29 cellular contexts compared by ENCODE assay signal in genomic region chr11:74756571-74756970, GRCh38. TPM values are rescaled to one million over a fixed set of nuclear protein-coding genes. Genes with fewer than 3 reads are reported as not detected.
"Had no signal": no experiment of that assay in that cellular context is flagged by ENCODE, and none has a peak within 500 bp of the region (broad histone marks: within the 10 kb centered on the region; RNA-seq: fewer than 3 reads in every experiment).

No MANE protein-coding gene starts in this region.

- H3K27me3 ChIP-seq: ascending aorta, Peyer's patch, SJSA1 had no signal

- H3K4me3 ChIP-seq: ascending aorta, Peyer's patch, SJSA1 had no signal

- H3K27ac Mint-ChIP-seq: activated B cell treated with CpG ODN at 0.5 μM for 24 hours; activated CD4-positive, alpha-beta T cell treated with anti-CD3 and anti-CD28 coated beads, Interleukin-2, amount 10 ng/mL, durations not matched to agents 24 days and 14 days; activated CD8-positive, alpha-beta memory T cell treated with anti-CD3 and anti-CD28 coated beads, Interleukin-2, amount 10 ng/mL, durations not matched to agents 7 days and 5 days; activated naive CD4-positive, alpha-beta T cell treated with anti-CD3 and anti-CD28 coated beads, Interleukin-2, amount 50 U/mL, for 24 hours; activated T-cell treated with anti-CD3 and anti-CD28 coated beads, Interleukin-2, amount 50 U/mL, for 24 hours; activated T-helper 1 cell treated with anti-CD3 and anti-CD28 coated beads, Interleukin-12 subunit alpha, Interleukin-12 subunit beta, Interleukin-2, Interleukin-4 antibody, amounts not matched to agents 30 ng/mL and 10 ng/mL and 1 ng/mL, durations not matched to agents 14 hours and 24 hours and 36 hours; brain; T-helper 1 cell treated with Interleukin-12 subunit alpha and Interleukin-12 subunit beta and Interleukin-4 antibody, amounts not matched to agents 30 μg/mL and 1 μg/mL, for 36 hours had no signal

- H3K27me3 Mint-ChIP-seq: activated B cell treated with CpG ODN at 0.5 μM for 24 hours; activated CD4-positive, alpha-beta T cell treated with anti-CD3 and anti-CD28 coated beads, Interleukin-2, amount 10 ng/mL, durations not matched to agents 24 days and 14 days; activated CD8-positive, alpha-beta memory T cell treated with anti-CD3 and anti-CD28 coated beads, Interleukin-2, amount 10 ng/mL, durations not matched to agents 7 days and 5 days; activated naive CD4-positive, alpha-beta T cell treated with anti-CD3 and anti-CD28 coated beads, Interleukin-2, amount 50 U/mL, for 24 hours; activated T-cell treated with anti-CD3 and anti-CD28 coated beads, Interleukin-2, amount 50 U/mL, for 24 hours; central memory CD8-positive, alpha-beta T cell had no signal

- H3K27ac ChIP-seq: ascending aorta, Peyer's patch, RWPE1, SJSA1 had no signal

- H3K9me3 Mint-ChIP-seq: activated naive CD4-positive, alpha-beta T cell treated with anti-CD3 and anti-CD28 coated beads, Interleukin-2, amount 50 U/mL, for 24 hours; central memory CD8-positive, alpha-beta T cell had no signal

- H3K36me3 ChIP-seq: ascending aorta, Peyer's patch, SJSA1 had no signal

- ATAC-seq: activated CD8-positive, alpha-beta memory T cell treated with anti-CD3 and anti-CD28 coated beads, Interleukin-2, amount 10 ng/mL, durations not matched to agents 7 days and 5 days; SK-N-SH treated with all-trans-retinoic acid at 6 μM for 48 hours had no signal

- DNase-seq: activated B cell treated with CpG ODN at 0.5 μM for 24 hours; activated CD4-positive, alpha-beta T cell treated with anti-CD3 and anti-CD28 coated beads for 1 hour; activated CD4-positive, alpha-beta T cell treated with anti-CD3 and anti-CD28 coated beads, Interleukin-2, amount 10 ng/mL, durations not matched to agents 24 days and 14 days; activated CD4-positive, alpha-beta T cell treated with anti-CD3 and anti-CD28 coated beads, Interleukin-2, amount 50 U/mL, for 48 hours; activated CD8-positive, alpha-beta memory T cell treated with anti-CD3 and anti-CD28 coated beads, Interleukin-2, amount 10 ng/mL, durations not matched to agents 7 days and 5 days; activated effector memory CD4-positive, alpha-beta T cell treated with Interleukin-2 at 50 U/mL for 16 hours; activated naive CD4-positive, alpha-beta T cell; activated T-cell treated with anti-CD3 and anti-CD28 coated beads, Interleukin-2, amount 50 U/mL, for 24 hours; amniotic stem cell; Karpas-422; MM.1S; NCI-H1105; NCI-H1436; NCI-H1694 treated with DMSO at 0.1 percent for 48 hours; NCI-H2029 treated with DMSO at 0.1 percent for 48 hours; NCI-H510A treated with DMSO at 0.1 percent for 48 hours; Peyer's patch; SHP77; SW 1271; T-helper 9 cell had no signal

- H3K9me3 ChIP-seq: ascending aorta, Peyer's patch, SJSA1 had no signal

- H3K4me3 Mint-ChIP-seq: activated B cell treated with CpG ODN at 0.5 μM for 24 hours; activated CD4-positive, alpha-beta T cell treated with anti-CD3 and anti-CD28 coated beads, Interleukin-2, amount 10 ng/mL, durations not matched to agents 24 days and 14 days; activated CD8-positive, alpha-beta memory T cell treated with anti-CD3 and anti-CD28 coated beads, Interleukin-2, amount 10 ng/mL, durations not matched to agents 7 days and 5 days; activated naive CD4-positive, alpha-beta T cell treated with anti-CD3 and anti-CD28 coated beads, Interleukin-2, amount 50 U/mL, for 24 hours; activated T-cell treated with anti-CD3 and anti-CD28 coated beads, Interleukin-2, amount 50 U/mL, for 24 hours; activated T-helper 1 cell treated with anti-CD3 and anti-CD28 coated beads, Interleukin-12 subunit alpha, Interleukin-12 subunit beta, Interleukin-2, Interleukin-4 antibody, amounts not matched to agents 30 ng/mL and 10 ng/mL and 1 ng/mL, durations not matched to agents 14 hours and 24 hours and 36 hours; brain; central memory CD8-positive, alpha-beta T cell; T-helper 1 cell treated with Interleukin-12 subunit alpha and Interleukin-12 subunit beta and Interleukin-4 antibody, amounts not matched to agents 30 μg/mL and 1 μg/mL, for 36 hours had no signal

RNA-seq across cellular contexts. Expression of gene CHRDL2, which starts 25.3 kb away (rescaled TPM):
- total RNA-seq: activated B cell treated with CpG ODN at 0.5 μM for 24 hours; activated CD4-positive, alpha-beta T cell treated with anti-CD3 and anti-CD28 coated beads, Interleukin-2, amount 10 ng/mL, durations not matched to agents 24 days and 14 days; activated CD8-positive, alpha-beta memory T cell treated with anti-CD3 and anti-CD28 coated beads, Interleukin-2, amount 10 ng/mL, durations not matched to agents 7 days and 5 days; activated T-helper 1 cell treated with anti-CD3 and anti-CD28 coated beads, Interleukin-12 subunit alpha, Interleukin-12 subunit beta, Interleukin-2, Interleukin-4 antibody, amounts not matched to agents 30 ng/mL and 10 ng/mL and 1 ng/mL, durations not matched to agents 14 hours and 24 hours and 36 hours; ascending aorta; Peyer's patch; SJSA1 had no signal
